8 cellular contexts compared by ENCODE assay signal in genomic region chr15:66504563-66505429, GRCh38. TPM values are rescaled to one million over a fixed set of nuclear protein-coding genes. Genes with fewer than 3 reads are reported as not detected.
DNase-seq lines count a peak whose midpoint lies in the region; ATAC-seq and TF ChIP-seq lines count a peak whose summit lies in the region.

Gene RPL4 (minus strand): TSS chr15:66504855. CDS start chr15:66504790, 65 bp downstream.
Gene ZWILCH (plus strand): TSS chr15:66505326. CDS start chr15:66505339, 13 bp downstream.

- in situ Hi-C loops in GM13977 (cut with MboI; ENCODE audit: low pct_unique_long_range_greater_than_20kb, low sequenced_read_pairs, unreplicated experiment) = no loop called here
- in situ Hi-C loops in astrocyte of the spinal cord (cut with HindIII; ENCODE audit: low sequenced_read_pairs) = no loop called here

- intact Hi-C loops in sciatic nerve (cut with DNase I) = no loop called here

- ATAC-seq in HG02763 (IDR thresholded peaks at IDR 0.05; ENCODE audit: unreplicated experiment) = peak; percentile 82
- peak; percentile 97 for ATAC-seq in sciatic nerve

- DNase-seq in GM13977 (ENCODE audit: low spot score) (peak; percentile 83), NCI-H1436 treated with DMSO at 0.1 percent for 48 hours (lab: John Stamatoyannopoulos, UW) (peak; percentile 18), T1000 (lab: John Stamatoyannopoulos, UW) (peak; percentile 67), astrocyte of the spinal cord (ENCODE audit: low read depth, low spot score) (peak; percentile 95), hypothalamus (lab: John Stamatoyannopoulos, UW) (peak; percentile 21 to 93 (median 54)), sciatic nerve (ENCODE audit: low spot score) (peak; percentile 87), 8988T (no peak)

- TF ChIP-seq CTCF in GM13977 (IDR thresholded peaks at IDR 0.05; ENCODE audit: extremely low read depth, insufficient read depth, missing control alignments) = no peak
- no peak for TF ChIP-seq CTCF in astrocyte of the spinal cord (IDR thresholded peaks at IDR 0.05; ENCODE audit: low read depth, low read length)

- peak within 1 kb of the TSS; percentile 100 for H3K4me3 ChIP-seq in astrocyte of the spinal cord (ENCODE audit: low read depth, low read length)

RNA-seq across cellular contexts. Expression of gene RPL4, which starts in this region (rescaled TPM):
- 1,631 TPM for total RNA-seq in sciatic nerve

RNA-seq across cellular contexts. Expression of gene ZWILCH, which starts in this region (rescaled TPM):
- total RNA-seq in sciatic nerve = 3.9 TPM
